ENCODE assay signal across 8 cellular contexts in the genomic region with DNA sequence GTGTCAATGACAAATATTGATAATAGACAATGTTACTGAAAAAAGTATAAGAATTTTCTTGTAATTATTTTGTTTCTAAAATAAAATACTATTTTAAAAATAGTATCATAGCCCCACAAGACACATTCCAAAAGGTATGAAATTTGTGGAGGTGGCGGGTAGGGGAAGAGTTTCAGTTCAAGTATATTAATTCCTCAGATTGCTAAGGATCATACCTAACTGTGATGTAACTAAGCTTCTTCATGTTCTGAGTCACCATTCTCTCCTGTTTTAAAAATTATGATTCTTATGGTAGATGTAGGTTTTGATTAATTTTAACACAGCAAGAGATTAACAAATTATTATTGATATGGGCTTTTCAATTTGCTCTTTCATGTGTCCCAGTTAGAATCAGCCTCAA.
"Had no signal": no experiment of that assay in that cellular context is flagged by ENCODE, and none has a peak within 500 bp of the region (broad histone marks: within the 10 kb centered on the region; RNA-seq: fewer than 3 reads in every experiment).

No MANE protein-coding gene starts in this region.

- DNase-seq: GDM1, GF-D8 had no signal

- FAIRE-seq: G401.6, GM12878, GM12891, GM12892, GM18507, GM19239 had no signal

- H3K4me3 ChIP-seq: GM12878 had no signal

- ATAC-seq: GM12878 had no signal
